ENCODE assay signal across 1 cellular context in the genomic region with DNA sequence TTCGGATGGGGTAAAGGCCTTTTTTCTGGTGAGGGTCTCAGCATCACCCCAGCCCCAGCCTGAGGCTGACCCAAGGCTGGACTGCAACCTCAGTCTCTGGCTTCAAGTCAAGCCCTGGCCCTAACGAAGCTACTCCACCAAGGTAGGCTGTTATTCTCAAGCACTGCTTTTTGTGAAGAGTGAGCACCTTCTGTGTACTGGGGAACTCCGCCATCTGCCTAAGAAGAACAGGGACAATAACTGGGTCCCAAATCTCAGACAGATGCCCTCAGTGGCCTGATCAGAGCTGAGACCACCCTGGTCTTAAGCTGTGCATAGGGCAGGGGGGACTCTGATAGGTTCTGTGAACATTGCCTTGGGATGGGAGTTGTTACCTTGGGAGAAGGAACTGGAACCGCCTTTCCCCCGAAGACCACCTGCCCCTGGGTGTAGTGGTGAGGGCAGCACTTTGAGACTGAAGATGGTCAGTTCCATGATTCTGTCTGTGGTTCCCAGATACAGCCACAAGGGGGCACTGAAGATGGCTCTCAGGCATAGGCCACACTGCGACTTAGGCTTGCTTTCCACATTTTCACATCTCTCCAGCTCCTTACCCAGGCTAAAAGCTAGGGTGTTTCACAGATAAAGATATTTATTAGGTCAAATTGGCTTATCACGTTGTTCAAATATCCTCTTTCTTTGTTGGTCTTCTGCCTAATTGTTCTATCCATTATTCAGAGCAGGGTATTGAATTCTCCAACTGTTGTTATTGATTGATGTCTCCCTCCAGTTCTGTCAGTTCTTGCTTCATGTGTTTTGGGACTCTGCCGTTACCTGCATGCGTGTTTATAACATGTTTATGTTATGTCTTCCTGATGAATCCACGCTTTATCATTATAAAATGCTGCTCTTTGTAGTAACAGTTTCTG.
TF ChIP-seq lines count a peak whose summit lies in the region.

No MANE protein-coding gene starts in this region.

TF ChIP-seq in HepG2, 621 proteins besides CTCF, POLR2A, EP300 and RAD21 (continued from another document):
- TF ChIP-seq, protein P1, sequence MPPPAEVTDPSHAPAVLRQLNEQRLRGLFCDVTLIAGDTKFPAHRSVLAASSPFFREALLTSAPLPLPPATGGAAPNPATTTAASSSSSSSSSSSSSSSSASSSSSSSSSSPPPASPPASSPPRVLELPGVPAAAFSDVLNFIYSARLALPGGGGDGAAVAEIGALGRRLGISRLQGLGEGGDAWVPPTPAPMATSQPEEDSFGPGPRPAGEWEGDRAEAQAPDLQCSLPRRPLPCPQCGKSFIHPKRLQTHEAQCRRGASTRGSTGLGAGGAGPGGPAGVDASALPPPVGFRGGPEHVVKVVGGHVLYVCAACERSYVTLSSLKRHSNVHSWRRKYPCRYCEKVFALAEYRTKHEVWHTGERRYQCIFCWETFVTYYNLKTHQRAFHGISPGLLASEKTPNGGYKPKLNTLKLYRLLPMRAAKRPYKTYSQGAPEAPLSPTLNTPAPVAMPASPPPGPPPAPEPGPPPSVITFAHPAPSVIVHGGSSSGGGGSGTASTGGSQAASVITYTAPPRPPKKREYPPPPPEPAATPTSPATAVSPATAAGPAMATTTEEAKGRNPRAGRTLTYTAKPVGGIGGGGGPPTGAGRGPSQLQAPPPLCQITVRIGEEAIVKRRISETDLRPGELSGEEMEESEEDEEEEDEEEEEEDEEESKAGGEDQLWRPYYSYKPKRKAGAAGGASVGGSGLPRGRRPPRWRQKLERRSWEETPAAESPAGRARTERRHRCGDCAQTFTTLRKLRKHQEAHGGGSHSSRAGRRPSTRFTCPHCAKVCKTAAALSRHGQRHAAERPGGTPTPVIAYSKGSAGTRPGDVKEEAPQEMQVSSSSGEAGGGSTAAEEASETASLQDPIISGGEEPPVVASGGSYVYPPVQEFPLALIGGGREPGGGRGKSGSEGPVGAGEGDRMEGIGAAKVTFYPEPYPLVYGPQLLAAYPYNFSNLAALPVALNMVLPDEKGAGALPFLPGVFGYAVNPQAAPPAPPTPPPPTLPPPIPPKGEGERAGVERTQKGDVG (CRISPR knock-in tag; IDR thresholded peaks at IDR 0.05; ENCODE audit: borderline replicate concordance), result no peak
- no peak for TF ChIP-seq KMT2A (CRISPR knock-in tag; IDR thresholded peaks at IDR 0.05)
- TF ChIP-seq CEBPB (IDR thresholded peaks at IDR 0.05; ENCODE audit: borderline replicate concordance, low read depth, low read length), result no peak
- no peak for TF ChIP-seq ZKSCAN8 (CRISPR knock-in tag; IDR thresholded peaks at IDR 0.05; ENCODE audit: borderline replicate concordance)
- TF ChIP-seq ARID3A (IDR thresholded peaks at IDR 0.05; ENCODE audit: low read depth, low read length), result no peak
- TF ChIP-seq UBTF (CRISPR knock-in tag; IDR thresholded peaks at IDR 0.05), result no peak
- TF ChIP-seq SRY (CRISPR knock-in tag; IDR thresholded peaks at IDR 0.05), result no peak
- TF ChIP-seq SP2 (CRISPR knock-in tag; IDR thresholded peaks at IDR 0.05), result peak; percentile 39; the same call in 1 of the 2 replicates
- TF ChIP-seq, protein P2, sequence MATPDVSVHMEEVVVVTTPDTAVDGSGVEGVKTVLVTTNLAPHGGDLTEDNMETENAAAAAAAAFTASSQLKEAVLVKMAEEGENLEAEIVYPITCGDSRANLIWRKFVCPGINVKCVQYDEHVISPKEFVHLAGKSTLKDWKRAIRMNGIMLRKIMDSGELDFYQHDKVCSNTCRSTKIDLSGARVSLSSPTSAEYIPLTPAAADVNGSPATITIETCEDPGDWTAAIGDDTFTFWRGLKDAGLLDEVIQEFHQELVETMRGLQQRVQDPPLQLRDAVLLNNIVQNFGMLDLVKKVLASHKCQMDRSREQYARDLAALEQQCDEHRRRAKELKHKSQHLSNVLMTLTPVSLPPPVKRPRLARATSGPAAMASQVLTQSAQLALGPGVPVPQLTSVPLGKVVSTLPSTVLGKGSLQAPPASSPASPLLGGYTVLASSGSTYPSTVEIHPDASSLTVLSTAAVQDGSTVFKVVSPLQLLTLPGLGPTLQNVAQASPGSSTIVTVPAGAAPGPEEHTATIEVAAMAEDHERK (CRISPR knock-in tag; IDR thresholded peaks at IDR 0.05; ENCODE audit: low read depth), result no peak
- TF ChIP-seq IKZF5 (CRISPR knock-in tag; IDR thresholded peaks at IDR 0.05), result peak; percentile 29; the same call in 1 of the 2 replicates
- no peak for TF ChIP-seq MAZ (IDR thresholded peaks at IDR 0.05; ENCODE audit: borderline replicate concordance, low read depth, low read length)
- TF ChIP-seq MAZ (CRISPR knock-in tag; IDR thresholded peaks at IDR 0.05; ENCODE audit: low read depth), result no peak
- TF ChIP-seq GRHL1 (CRISPR knock-in tag; conservative IDR thresholded peaks at IDR 0.05), result no peak
- no peak for TF ChIP-seq GPN1 (CRISPR knock-in tag; IDR thresholded peaks at IDR 0.05; ENCODE audit: borderline replicate concordance)
- no peak for TF ChIP-seq SCMH1 (CRISPR knock-in tag; IDR thresholded peaks at IDR 0.05; ENCODE audit: borderline replicate concordance)
- TF ChIP-seq PCBP1 (IDR thresholded peaks at IDR 0.05; ENCODE audit: borderline replicate concordance, low read depth, low read length), result no peak
- no peak for TF ChIP-seq THAP7 (CRISPR knock-in tag; IDR thresholded peaks at IDR 0.05)
- TF ChIP-seq ZBTB3 (CRISPR knock-in tag; IDR thresholded peaks at IDR 0.05; ENCODE audit: borderline replicate concordance, low read depth), result no peak
TF ChIP-seq in HepG2: peak in this region for 42.
